13 cellular contexts compared by ENCODE assay signal in genomic region chr21:42439284-42440186, GRCh38. TPM values are rescaled to one million over a fixed set of nuclear protein-coding genes. Genes with fewer than 3 reads are reported as not detected.
DNase-seq lines count a peak whose midpoint lies in the region; ATAC-seq and TF ChIP-seq lines count a peak whose summit lies in the region.
"Had no signal": no experiment of that assay in that cellular context is flagged by ENCODE, and none has a peak within 500 bp of the region (broad histone marks: within the 10 kb centered on the region; RNA-seq: fewer than 3 reads in every experiment).

No MANE protein-coding gene starts in this region.

- WGBS in aorta, 2 donors, result 82 to 83% methylated on average over 17 of the region's 17 CpGs

- CTCF ChIA-PET in Calu3 (lab: Charles Lee), result no interaction called here
- CTCF ChIA-PET in RWPE1 (lab: Yijun Ruan, JAX), result interaction anchor here (0.5 kb wide), 1 partner anchor 160 kb away, joined by 3 read pairs; no protein-coding TSS in a partner anchor

- DNase-seq in GM13977 (ENCODE audit: low spot score) (peak; percentile 54), mesenteric fat pad (ENCODE audit: low spot score) (peak; percentile 78), Calu3 (no peak), NK-92 (lab: John Stamatoyannopoulos, UW; ENCODE audit: unreplicated experiment) (no peak), RWPE1 (ENCODE audit: low spot score) (no peak), aorta (no peak)
- peak; percentile 63 for DNase-seq in activated CD8-positive, alpha-beta memory T cell treated with anti-CD3 and anti-CD28 coated beads, Interleukin-2, amount 50 U/mL, for 4 hours
- DNase-seq: cerebellar nuclear complex, Peyer's patch had no signal

- no peaks in the 10 kb centered on the region for H3K36me3 ChIP-seq in BLaER1
- no peaks in the 10 kb centered on the region for H3K36me3 ChIP-seq in aorta (ENCODE audit: control insufficient read depth in 1 of 2, insufficient read depth in 2 of 2, low read length in 1 of 2)
- H3K36me3 ChIP-seq: Peyer's patch had no signal

- no peak overlapping the region for H3K27ac ChIP-seq in BLaER1
- H3K27ac ChIP-seq in RWPE1, result no peak overlapping the region
- H3K27ac ChIP-seq in aorta (ENCODE audit: low read depth in 1 of 2, low read length in 2 of 2), result no peak overlapping the region
- H3K27ac ChIP-seq: hepatocyte, Peyer's patch had no signal

- H3K4me3 ChIP-seq in BLaER1 (no peak overlapping the region), aorta (ENCODE audit: low read length in 2 of 2) (no peak overlapping the region)
- H3K4me3 ChIP-seq: hepatocyte, Peyer's patch, skin epidermis had no signal

- in situ Hi-C loops in GM13977 (cut with MboI; ENCODE audit: low pct_unique_long_range_greater_than_20kb, low sequenced_read_pairs, unreplicated experiment), result loop anchor here (10.0 kb wide), 3 partner anchors 45 to 285 kb away; partner anchors contain the start of genes TFF3 and TMPRSS3

- no TSS peak for BruUV-seq in Calu3 (replicated peaks; lab: Mats Ljungman, UMichigan)

- peaks cover 36% of the 10 kb centered on the region for H3K27me3 Mint-ChIP-seq in Calu3 (ENCODE audit: unreplicated experiment)

- H3K4me3 Mint-ChIP-seq in Calu3 (ENCODE audit: low read depth, unreplicated experiment), result no peak overlapping the region

- H4K20me1 ChIP-seq in BLaER1, result no peaks in the 10 kb centered on the region

- H3K4me1 ChIP-seq in BLaER1 (peaks cover 14% of the 10 kb centered on the region), aorta (ENCODE audit: control insufficient read depth in 1 of 2, insufficient read depth in 2 of 2, low read length in 2 of 2) (no peaks in the 10 kb centered on the region)
- H3K4me1 ChIP-seq: Peyer's patch had no signal

- POLR2A ChIA-PET in RWPE1 (lab: Yijun Ruan, JAX; ENCODE audit: low non-redundant PET), result no interaction called here

- no peak for ATAC-seq in aorta (ENCODE audit: low FRiP score)

- H3K9me3 ChIP-seq in BLaER1 (peaks cover 7% of the 10 kb centered on the region; the same call in 1 of the 2 replicates), aorta (ENCODE audit: control insufficient read depth, low read length) (no peaks in the 10 kb centered on the region)

- H3K27me3 ChIP-seq in BLaER1 (no peaks in the 10 kb centered on the region), aorta (ENCODE audit: control insufficient read depth in 1 of 2, insufficient read depth in 2 of 2, low read length in 1 of 2) (no peaks in the 10 kb centered on the region)
- H3K27me3 ChIP-seq: hepatocyte, Peyer's patch had no signal

- intact Hi-C loops in Calu3 (cut with micrococcal nuclease; ENCODE audit: unreplicated experiment) (loop anchor here (10.0 kb wide), 1 partner anchor 55 kb away; no protein-coding TSS in a partner anchor), aorta (cut with DNase I) (no loop called here)

- H3K9ac ChIP-seq in BLaER1, result no peak overlapping the region

- no peaks in the 10 kb centered on the region for H3K36me3 Mint-ChIP-seq in Calu3 (ENCODE audit: insufficient read depth, unreplicated experiment)

- H3K4me1 Mint-ChIP-seq in Calu3 (ENCODE audit: low read depth, unreplicated experiment), result peaks cover 9% of the 10 kb centered on the region

- H3K9me3 Mint-ChIP-seq in Calu3 (ENCODE audit: low read depth, unreplicated experiment), result peaks cover 2% of the 10 kb centered on the region

- no peak overlapping the region for H3K27ac Mint-ChIP-seq in Calu3 (ENCODE audit: unreplicated experiment)

- TF ChIP-seq CTCF in GM13977 (IDR thresholded peaks at IDR 0.05; ENCODE audit: extremely low read depth, insufficient read depth, missing control alignments) (no peak), Calu3 (IDR thresholded peaks at IDR 0.05; ENCODE audit: unreplicated experiment) (no peak), RWPE1 (conservative IDR thresholded peaks at IDR 0.05; ENCODE audit: low read depth) (no peak)

- peak overlapping the region; percentile 48 for H3K4me2 ChIP-seq in BLaER1
- H3K4me2 ChIP-seq: hepatocyte had no signal

RNA-seq across cellular contexts. Expression of gene UBASH3A, which starts 35.8 kb away (rescaled TPM):
- total RNA-seq in mesenteric fat pad (0.32 TPM), Calu3 (2022) (not detected in 2 replicates), aorta (1 to 10 TPM in 1 of 2 donors, under 1 TPM in 1; 0.75 to 1.4 TPM)
- under 1 TPM in 1 of 2 donors, not detected in 1; 0.10 TPM for polyA plus RNA-seq in aorta
- total RNA-seq: hepatocyte had no signal
- polyA plus RNA-seq: hepatocyte had no signal

RNA-seq across cellular contexts. Expression of gene TMPRSS3, which starts 43.7 kb away (rescaled TPM):
- total RNA-seq in mesenteric fat pad (not detected), Calu3 (2022) (10.3 and 14.0 TPM in 2 replicates), aorta (under 1 TPM in 1 of 2 donors, not detected in 1; 0.15 TPM)
- polyA plus RNA-seq in aorta, result under 1 TPM in 1 of 2 donors, not detected in 1; 0.15 TPM

RNA-seq across cellular contexts. Expression of gene RSPH1, which starts 56.5 kb away (rescaled TPM):
- 0.22 TPM for total RNA-seq in mesenteric fat pad
- total RNA-seq in Calu3 (2022), result 2.2 and 3.3 TPM in 2 replicates
- under 1 TPM in 1 of 2 donors, not detected in 1; 0.26 TPM for total RNA-seq in aorta
- polyA plus RNA-seq in aorta, result 1 to 10 TPM in 1 of 2 donors, under 1 TPM in 1; 0.18 to 1.6 TPM
- total RNA-seq: T-helper 2 cell treated with Interferon-gamma antibody and Interleukin-4, amounts not matched to agents 100 ng/mL and 5 ng/mL, for 36 hours had no signal

Comparison
In these comparisons a context has a peak if more than half of its experiments do, and no peak if none do; other contexts are left out.
1. DNase-seq: peak in GM13977 (single experiment), activated CD8-positive, alpha-beta memory T cell treated with anti-CD3 and anti-CD28 coated beads, Interleukin-2, amount 50 U/mL, for 4 hours (single experiment) and mesenteric fat pad (single experiment); none in Calu3 (single experiment), NK-92 (single experiment), RWPE1 (single experiment) and aorta (0 of 2).